4 cellular contexts compared by ENCODE assay signal in genomic region chr2:193988784-193989183, GRCh38.
TF ChIP-seq lines count a peak whose summit lies in the region.

No MANE protein-coding gene starts in this region.

TF ChIP-seq in SK-N-SH, 30 proteins besides CTCF, POLR2A, EP300 and RAD21 (continued from another document and continues in another):
- TF ChIP-seq MAX (IDR thresholded peaks at IDR 0.05; ENCODE audit: low read depth) (no peak), PBX3 (IDR thresholded peaks at IDR 0.05) (no peak), RFX5 (IDR thresholded peaks at IDR 0.05; ENCODE audit: low read length) (no peak), MEF2A (IDR thresholded peaks at IDR 0.05; ENCODE audit: borderline replicate concordance, low read depth) (no peak), GATA2 (CRISPR knock-in tag; IDR thresholded peaks at IDR 0.05) (no peak), ELF1 (IDR thresholded peaks at IDR 0.05) (no peak), USF2 (IDR thresholded peaks at IDR 0.05; ENCODE audit: borderline replicate concordance, low read depth, low read length) (no peak)

TF ChIP-seq in SK-N-SH treated with all-trans-retinoic acid at 6 μM for 48 hours, 23 proteins besides CTCF, POLR2A, EP300 and RAD21 (continued from another document):
- no peak for TF ChIP-seq CSRNP3 (CRISPR knock-in tag; IDR thresholded peaks at IDR 0.05)
- no peak for TF ChIP-seq ISL1 (CRISPR knock-in tag; IDR thresholded peaks at IDR 0.05)
- TF ChIP-seq TSHZ2 (CRISPR knock-in tag; IDR thresholded peaks at IDR 0.05), result no peak
- TF ChIP-seq ZNF565 (CRISPR knock-in tag; conservative IDR thresholded peaks at IDR 0.05; ENCODE audit: low read depth), result no peak
- TF ChIP-seq SNAI2 (CRISPR knock-in tag; IDR thresholded peaks at IDR 0.05), result no peak
- no peak for TF ChIP-seq TCF4 (CRISPR knock-in tag; IDR thresholded peaks at IDR 0.05; ENCODE audit: borderline replicate concordance)
- no peak for TF ChIP-seq ZFP3 (CRISPR knock-in tag; IDR thresholded peaks at IDR 0.05)
TF ChIP-seq in SK-N-SH treated with all-trans-retinoic acid at 6 μM for 48 hours: peak in this region for 0.

TF ChIP-seq in WTC11, 78 proteins besides CTCF, POLR2A, EP300 and RAD21 (continued from another document and continues in another):
- TF ChIP-seq AR (CRISPR knock-in tag; IDR thresholded peaks at IDR 0.05) (no peak), ZSCAN18 (CRISPR knock-in tag; IDR thresholded peaks at IDR 0.05) (no peak), ZNF425 (CRISPR knock-in tag; conservative IDR thresholded peaks at IDR 0.05) (no peak), SMAD3 (CRISPR knock-in tag; IDR thresholded peaks at IDR 0.05; ENCODE audit: borderline replicate concordance) (no peak), ELF4 (CRISPR knock-in tag; IDR thresholded peaks at IDR 0.05; ENCODE audit: low read depth) (no peak), IRF2 (CRISPR knock-in tag; IDR thresholded peaks at IDR 0.05; ENCODE audit: borderline replicate concordance, low read depth) (no peak), STAT6 (CRISPR knock-in tag; conservative IDR thresholded peaks at IDR 0.05; ENCODE audit: low read depth) (no peak), ZNF423 (CRISPR knock-in tag; IDR thresholded peaks at IDR 0.05) (no peak), CREB1 (CRISPR knock-in tag; IDR thresholded peaks at IDR 0.05) (no peak), FOXP1 (CRISPR knock-in tag; IDR thresholded peaks at IDR 0.05; ENCODE audit: borderline replicate concordance) (no peak), JUN (CRISPR knock-in tag; IDR thresholded peaks at IDR 0.05) (no peak), ZBTB43 (CRISPR knock-in tag; IDR thresholded peaks at IDR 0.05) (no peak), ESRRA (CRISPR knock-in tag; IDR thresholded peaks at IDR 0.05; ENCODE audit: borderline replicate concordance) (no peak), ZNF232 (CRISPR knock-in tag; IDR thresholded peaks at IDR 0.05) (no peak)

TF ChIP-seq in GM23338, 12 proteins besides CTCF, POLR2A, EP300 and RAD21 (continued from another document):
- TF ChIP-seq REST (IDR thresholded peaks at IDR 0.05; ENCODE audit: unreplicated experiment) (no peak), ZNF331 (CRISPR knock-in tag; IDR thresholded peaks at IDR 0.05; ENCODE audit: low read depth) (no peak), EZH2 (IDR thresholded peaks at IDR 0.05; ENCODE audit: low read depth, unreplicated experiment) (no peak), ZNF462 (CRISPR knock-in tag; IDR thresholded peaks at IDR 0.05) (no peak), POLR2AphosphoS5 (IDR thresholded peaks at IDR 0.05; ENCODE audit: low read depth) (no peak), ETS1 (IDR thresholded peaks at IDR 0.05) (no peak), CREB1 (CRISPR knock-in tag; IDR thresholded peaks at IDR 0.05; ENCODE audit: low read depth) (no peak)
